1 cellular context compared by ENCODE assay signal in genomic region chr6:31180500-31180899, GRCh38.
TF ChIP-seq lines count a peak whose summit lies in the region.

No MANE protein-coding gene starts in this region.

TF ChIP-seq in GM12878, 131 proteins besides CTCF, POLR2A, EP300 and RAD21:
- TF ChIP-seq USF1 (IDR thresholded peaks at IDR 0.05; ENCODE audit: borderline replicate concordance, extremely low read length, insufficient read depth, low read depth, low read length), result peak; percentile 5
- no peak for TF ChIP-seq SREBF1 (IDR thresholded peaks at IDR 0.05; ENCODE audit: low read length)
- no peak for TF ChIP-seq TARDBP (IDR thresholded peaks at IDR 0.05; ENCODE audit: borderline replicate concordance)
- TF ChIP-seq ASH2L (IDR thresholded peaks at IDR 0.05; ENCODE audit: borderline replicate concordance, low read depth), result no peak
- TF ChIP-seq RELB (IDR thresholded peaks at IDR 0.05; ENCODE audit: low read depth), result no peak
- TF ChIP-seq POLR2AphosphoS2 (IDR thresholded peaks at IDR 0.05; ENCODE audit: low read depth, low read length), result no peak
